28 cellular contexts compared by ENCODE assay signal in the genomic region with DNA sequence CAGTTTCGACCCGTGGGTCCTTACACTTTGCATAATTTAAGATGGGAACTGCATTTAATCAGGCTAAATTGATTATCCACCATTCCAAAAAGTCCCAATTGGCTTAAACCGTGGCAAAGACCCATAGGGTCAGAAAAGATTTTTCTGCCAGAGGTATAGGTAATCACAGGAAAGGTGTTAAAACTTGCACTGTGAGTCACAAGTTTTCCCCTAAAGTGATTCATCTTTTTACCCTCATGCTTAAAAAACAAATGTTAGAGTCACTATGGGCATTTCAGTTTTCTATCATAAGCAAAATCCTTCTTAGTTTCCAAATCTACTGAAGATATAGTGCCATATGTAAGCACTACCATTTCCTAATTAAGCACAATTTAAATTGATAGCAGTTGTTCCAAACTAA.
"Had no signal": no experiment of that assay in that cellular context is flagged by ENCODE, and none has a peak within 500 bp of the region (broad histone marks: within the 10 kb centered on the region; RNA-seq: fewer than 3 reads in every experiment).

No MANE protein-coding gene starts in this region.

- H3K4me1 Mint-ChIP-seq: naive B cell; neural crest cell; stimulated activated naive B cell treated with anti-CD40 and anti-IgM and Interleukin-4, amounts not matched to agents 10 μg/mL and 1 μg/mL and 100 μg/mL, for 72 hours; stimulated activated naive CD8-positive, alpha-beta T cell treated with anti-CD3 and anti-CD28 coated beads, Interleukin-15, amount 100 ng/mL, for 72 hours had no signal

- H3K9me3 Mint-ChIP-seq: mesothelial cell of epicardium; naive B cell; stimulated activated naive B cell treated with anti-CD40 and anti-IgM and Interleukin-4, amounts not matched to agents 10 μg/mL and 1 μg/mL and 100 μg/mL, for 72 hours; stimulated activated naive CD8-positive, alpha-beta T cell treated with anti-CD3 and anti-CD28 coated beads, Interleukin-15, amount 100 ng/mL, for 72 hours had no signal

- H3K79me2 ChIP-seq: hepatocyte had no signal

- H3K4me2 ChIP-seq: hepatocyte had no signal

- H3K4me3 ChIP-seq: gastroesophageal sphincter, heart left ventricle, hepatocyte, lung, mucosa of descending colon, pancreas, right lobe of liver, suprapubic skin, vagina had no signal

- ATAC-seq: effector memory CD8-positive, alpha-beta T cell; esophagus mucosa; gastroesophageal sphincter; heart left ventricle; left ventricle myocardium superior; mucosa of descending colon; natural killer cell treated with Interleukin-12 subunit alpha and Interleukin-12 subunit beta and Interleukin-15 and Interleukin-18, amount 100 ng/mL, for 72 hours; pancreas; right lobe of liver; stimulated activated naive B cell treated with anti-CD40 and anti-IgM and Interleukin-4, amounts not matched to agents 10 μg/mL and 1 μg/mL and 100 μg/mL, for 72 hours; stimulated activated naive CD8-positive, alpha-beta T cell treated with anti-CD3 and anti-CD28 coated beads, Interleukin-15, amount 100 ng/mL, for 72 hours had no signal

- H3K9me3 ChIP-seq: gastroesophageal sphincter, heart left ventricle, mucosa of descending colon, neutrophil, pancreas, right lobe of liver, suprapubic skin, vagina had no signal

- H3K36me3 ChIP-seq: gastroesophageal sphincter, heart left ventricle, neutrophil, pancreas, right lobe of liver, suprapubic skin, vagina had no signal

- H3K27me3 Mint-ChIP-seq: effector memory CD8-positive, alpha-beta T cell; naive B cell; natural killer cell treated with Interleukin-12 subunit alpha and Interleukin-12 subunit beta and Interleukin-15 and Interleukin-18, amount 100 ng/mL, for 72 hours; stimulated activated naive B cell treated with anti-CD40 and anti-IgM and Interleukin-4, amounts not matched to agents 10 μg/mL and 1 μg/mL and 100 μg/mL, for 72 hours; stimulated activated naive CD8-positive, alpha-beta T cell treated with anti-CD3 and anti-CD28 coated beads, Interleukin-15, amount 100 ng/mL, for 72 hours had no signal

- H3K4me1 ChIP-seq: gastroesophageal sphincter, pancreas, right lobe of liver, suprapubic skin, vagina had no signal

- H3K27me3 ChIP-seq: gastroesophageal sphincter, heart left ventricle, hepatocyte, neutrophil, pancreas, right lobe of liver, suprapubic skin, vagina had no signal

- DNase-seq: cortex of kidney; effector memory CD8-positive, alpha-beta T cell; foreskin fibroblast; heart left ventricle; kidney glomerular epithelial cell; left ventricle myocardium superior; mucosa of descending colon; naive B cell; pancreas; right lobe of liver; small intestine; stimulated activated CD4-positive, alpha-beta T cell treated with anti-CD3 and anti-CD28 coated beads, Interleukin-15, amount 100 ng/mL, for 24 hours; stimulated activated CD4-positive, alpha-beta T cell treated with anti-CD3 and anti-CD28 coated beads, Interleukin-2, amount 100 ng/mL, for 48 hours; stimulated activated naive B cell treated with anti-CD40 and anti-IgM and Interleukin-4, amounts not matched to agents 10 μg/mL and 1 μg/mL and 100 μg/mL, for 72 hours; stimulated activated naive CD8-positive, alpha-beta T cell treated with anti-CD3 and anti-CD28 coated beads, Interleukin-15, amount 100 ng/mL, for 72 hours; trophoblast cell had no signal

- FAIRE-seq: endometrium, small intestine had no signal

- H3K27ac ChIP-seq: epithelial cell of prostate, gastroesophageal sphincter, heart left ventricle, hepatocyte, neutrophil, pancreas, right lobe of liver, suprapubic skin, vagina had no signal

- H3K36me3 Mint-ChIP-seq: mesothelial cell of epicardium; naive B cell; natural killer cell treated with Interleukin-12 subunit alpha and Interleukin-12 subunit beta and Interleukin-15 and Interleukin-18, amount 100 ng/mL, for 72 hours; stimulated activated naive B cell treated with anti-CD40 and anti-IgM and Interleukin-4, amounts not matched to agents 10 μg/mL and 1 μg/mL and 100 μg/mL, for 72 hours had no signal

- H3K4me3 Mint-ChIP-seq: effector memory CD8-positive, alpha-beta T cell; mesothelial cell of epicardium; naive B cell; natural killer cell treated with Interleukin-12 subunit alpha and Interleukin-12 subunit beta and Interleukin-15 and Interleukin-18, amount 100 ng/mL, for 72 hours; neural crest cell; stimulated activated naive B cell treated with anti-CD40 and anti-IgM and Interleukin-4, amounts not matched to agents 10 μg/mL and 1 μg/mL and 100 μg/mL, for 72 hours; stimulated activated naive CD8-positive, alpha-beta T cell treated with anti-CD3 and anti-CD28 coated beads, Interleukin-15, amount 100 ng/mL, for 72 hours had no signal

- H3K27ac Mint-ChIP-seq: effector memory CD8-positive, alpha-beta T cell; mesothelial cell of epicardium; naive B cell; natural killer cell treated with Interleukin-12 subunit alpha and Interleukin-12 subunit beta and Interleukin-15 and Interleukin-18, amount 100 ng/mL, for 72 hours; stimulated activated naive B cell treated with anti-CD40 and anti-IgM and Interleukin-4, amounts not matched to agents 10 μg/mL and 1 μg/mL and 100 μg/mL, for 72 hours; stimulated activated naive CD8-positive, alpha-beta T cell treated with anti-CD3 and anti-CD28 coated beads, Interleukin-15, amount 100 ng/mL, for 72 hours had no signal

- H2AFZ ChIP-seq: hepatocyte had no signal
